Comparison of ENCODE assay signal across 1 cellular context in genomic region chr19:18291590-18292459, GRCh38.
TF ChIP-seq lines count a peak whose summit lies in the region.

No MANE protein-coding gene starts in this region.

TF ChIP-seq in HepG2, 621 proteins besides CTCF, POLR2A, EP300 and RAD21 (continued from another document and continues in another):
- TF ChIP-seq USF2 (IDR thresholded peaks at IDR 0.05; ENCODE audit: low read depth, low read length) (no peak), USF2 (CRISPR knock-in tag; IDR thresholded peaks at IDR 0.05; ENCODE audit: borderline replicate concordance) (no peak), ZBTB1 (CRISPR knock-in tag; IDR thresholded peaks at IDR 0.05; ENCODE audit: borderline replicate concordance) (no peak), FOXA3 (CRISPR knock-in tag; IDR thresholded peaks at IDR 0.05) (peak; percentile 45; the same call in 1 of the 2 replicates), MTA1 (CRISPR knock-in tag; IDR thresholded peaks at IDR 0.05; ENCODE audit: borderline replicate concordance) (peak; percentile 41; the same call in 1 of the 2 replicates), GMEB1 (CRISPR knock-in tag; IDR thresholded peaks at IDR 0.05; ENCODE audit: borderline replicate concordance) (no peak), EHMT2 (IDR thresholded peaks at IDR 0.05; ENCODE audit: borderline replicate concordance, low read depth, low read length) (no peak), HNRNPUL1 (IDR thresholded peaks at IDR 0.05; ENCODE audit: low read depth, low read length) (no peak), ZNF510 (CRISPR knock-in tag; IDR thresholded peaks at IDR 0.05; ENCODE audit: low read depth) (peak; percentile 86), ZNF776 (CRISPR knock-in tag; IDR thresholded peaks at IDR 0.05) (no peak), HNRNPL (IDR thresholded peaks at IDR 0.05; ENCODE audit: low read depth, low read length) (no peak), MLLT10 (CRISPR knock-in tag; IDR thresholded peaks at IDR 0.05) (no peak), XBP1 (CRISPR knock-in tag; IDR thresholded peaks at IDR 0.05) (no peak), MED13 (CRISPR knock-in tag; IDR thresholded peaks at IDR 0.05) (0 out of 2 replicates have a peak, but pooled peaks have one; percentile 6), ZNF235 (CRISPR knock-in tag; IDR thresholded peaks at IDR 0.05; ENCODE audit: borderline replicate concordance) (peak; percentile 24; the same call in 1 of the 2 replicates), ONECUT2 (CRISPR knock-in tag; IDR thresholded peaks at IDR 0.05) (no peak), ZNF407 (CRISPR knock-in tag; IDR thresholded peaks at IDR 0.05; ENCODE audit: not compliant biosample characterization) (no peak), RXRB (CRISPR knock-in tag; IDR thresholded peaks at IDR 0.05; ENCODE audit: borderline replicate concordance) (peak; percentile 90), ZSCAN31 (CRISPR knock-in tag; IDR thresholded peaks at IDR 0.05; ENCODE audit: low read depth) (no peak), GTF3A (CRISPR knock-in tag; conservative IDR thresholded peaks at IDR 0.05) (no peak), ZNF318 (CRISPR knock-in tag; IDR thresholded peaks at IDR 0.05) (no peak), ATF7 (IDR thresholded peaks at IDR 0.05) (no peak), ATF7 (CRISPR knock-in tag; IDR thresholded peaks at IDR 0.05) (no peak), ZBTB14 (CRISPR knock-in tag; IDR thresholded peaks at IDR 0.05) (no peak), ZNF333 (CRISPR knock-in tag; IDR thresholded peaks at IDR 0.05; ENCODE audit: borderline replicate concordance) (no peak), SP4 (CRISPR knock-in tag; IDR thresholded peaks at IDR 0.05) (peak; percentile 45; the same call in 1 of the 2 replicates), ZFYVE20 (CRISPR knock-in tag; IDR thresholded peaks at IDR 0.05; ENCODE audit: borderline replicate concordance, low read depth) (peak; percentile 9; the same call in 1 of the 2 replicates), HHEX (CRISPR knock-in tag; IDR thresholded peaks at IDR 0.05) (no peak), GMEB2 (CRISPR knock-in tag; IDR thresholded peaks at IDR 0.05; ENCODE audit: low read depth) (no peak), KDM2A (CRISPR knock-in tag; IDR thresholded peaks at IDR 0.05; ENCODE audit: borderline replicate concordance, low read depth) (peak; percentile 72; the same call in 1 of the 2 replicates), ZFP1 (CRISPR knock-in tag; IDR thresholded peaks at IDR 0.05) (no peak), RBFOX2 (IDR thresholded peaks at IDR 0.05; ENCODE audit: low read depth, low read length) (peak; percentile 65), ZNF713 (CRISPR knock-in tag; IDR thresholded peaks at IDR 0.05) (0 out of 2 replicates have a peak, but pooled peaks have one; percentile 46)
